In genomic region chr4:1309261-1310010, GRCh38 we compare ENCODE assay signal across 1 cellular context.
TF ChIP-seq lines count a peak whose summit lies in the region.

No MANE protein-coding gene starts in this region.

TF ChIP-seq in HepG2, 621 proteins besides CTCF, POLR2A, EP300 and RAD21 (continued from another document and continues in another):
- TF ChIP-seq SRSF9 (IDR thresholded peaks at IDR 0.05; ENCODE audit: borderline replicate concordance, insufficient read depth, low read depth, low read length, poor library complexity, severe bottlenecking) (no peak), GPN1 (CRISPR knock-in tag; IDR thresholded peaks at IDR 0.05; ENCODE audit: borderline replicate concordance) (no peak), POLR2AphosphoS5 (IDR thresholded peaks at IDR 0.05; ENCODE audit: low read depth, low read length) (peak; percentile 30), MXD4 (CRISPR knock-in tag; IDR thresholded peaks at IDR 0.05) (peak; percentile 71), ZNF496 (CRISPR knock-in tag; IDR thresholded peaks at IDR 0.05; ENCODE audit: insufficient replicate concordance) (no peak), PLRG1 (conservative IDR thresholded peaks at IDR 0.05) (no peak), PAXIP1 (CRISPR knock-in tag; conservative IDR thresholded peaks at IDR 0.05) (peak; percentile 47; the same call in 1 of the 2 replicates), PITX1 (CRISPR knock-in tag; IDR thresholded peaks at IDR 0.05) (peak; percentile 33; the same call in 1 of the 2 replicates), ZNF30 (CRISPR knock-in tag; IDR thresholded peaks at IDR 0.05) (no peak), MEIS1 (CRISPR knock-in tag; IDR thresholded peaks at IDR 0.05; ENCODE audit: borderline replicate concordance) (no peak), POLR2G (IDR thresholded peaks at IDR 0.05; ENCODE audit: low read depth, low read length) (peak; percentile 69), POGK (CRISPR knock-in tag; conservative IDR thresholded peaks at IDR 0.05) (0 out of 2 replicates have a peak, but pooled peaks have one; percentile 19), TRAFD1 (CRISPR knock-in tag; IDR thresholded peaks at IDR 0.05; ENCODE audit: borderline replicate concordance) (no peak), PCBP1 (IDR thresholded peaks at IDR 0.05; ENCODE audit: borderline replicate concordance, low read depth, low read length) (peak; percentile 80; the same call in 1 of the 2 replicates), THAP11 (CRISPR knock-in tag; IDR thresholded peaks at IDR 0.05) (peak; percentile 70), HBP1 (CRISPR knock-in tag; IDR thresholded peaks at IDR 0.05; ENCODE audit: low read depth) (no peak), ZBED4 (CRISPR knock-in tag; IDR thresholded peaks at IDR 0.05; ENCODE audit: borderline replicate concordance) (peak; percentile 18; the same call in 1 of the 2 replicates), ZNF710 (CRISPR knock-in tag; IDR thresholded peaks at IDR 0.05; ENCODE audit: borderline replicate concordance) (peak; percentile 49; the same call in 1 of the 2 replicates), CSRNP1 (CRISPR knock-in tag; IDR thresholded peaks at IDR 0.05) (no peak), SNRNP70 (IDR thresholded peaks at IDR 0.05; ENCODE audit: low read depth, low read length) (no peak), ZNF598 (CRISPR knock-in tag; IDR thresholded peaks at IDR 0.05; ENCODE audit: borderline replicate concordance) (0 out of 2 replicates have a peak, but pooled peaks have one; percentile 36), ZNF841 (CRISPR knock-in tag; IDR thresholded peaks at IDR 0.05; ENCODE audit: borderline replicate concordance) (no peak), ZC3H4 (CRISPR knock-in tag; IDR thresholded peaks at IDR 0.05; ENCODE audit: borderline replicate concordance) (no peak), PLSCR1 (CRISPR knock-in tag; IDR thresholded peaks at IDR 0.05; ENCODE audit: borderline replicate concordance) (no peak), ISL2 (CRISPR knock-in tag; IDR thresholded peaks at IDR 0.05) (0 out of 2 replicates have a peak, but pooled peaks have one; percentile 39), IRX3 (CRISPR knock-in tag; IDR thresholded peaks at IDR 0.05; ENCODE audit: borderline replicate concordance, low read depth) (no peak), KLF9 (CRISPR knock-in tag; IDR thresholded peaks at IDR 0.05; ENCODE audit: low read depth) (peak; percentile 40; the same call in 1 of the 2 replicates), ZBTB7B (CRISPR knock-in tag; IDR thresholded peaks at IDR 0.05) (peak; percentile 56; the same call in 1 of the 2 replicates), HOXD1 (CRISPR knock-in tag; IDR thresholded peaks at IDR 0.05) (no peak), ZNF619 (CRISPR knock-in tag; IDR thresholded peaks at IDR 0.05) (no peak), FOXA1 (IDR thresholded peaks at IDR 0.05) (no peak), FOXA1 (CRISPR knock-in tag; IDR thresholded peaks at IDR 0.05) (no peak), ZNF232 (CRISPR knock-in tag; IDR thresholded peaks at IDR 0.05; ENCODE audit: borderline replicate concordance) (0 out of 2 replicates have a peak, but pooled peaks have one; percentile 42), ZNF574 (CRISPR knock-in tag; IDR thresholded peaks at IDR 0.05) (peak; percentile 43; the same call in 1 of the 2 replicates), XRCC5 (optimal IDR thresholded peaks at IDR 0.05; ENCODE audit: low read length) (peak; percentile 73), MAZ (IDR thresholded peaks at IDR 0.05; ENCODE audit: borderline replicate concordance, low read depth, low read length) (peak; percentile 81; the same call in 1 of the 2 replicates), MAZ (CRISPR knock-in tag; IDR thresholded peaks at IDR 0.05; ENCODE audit: low read depth) (peak; percentile 61; the same call in 1 of the 2 replicates)
